Comparison of ENCODE assay signal across 8 cellular contexts in the genomic region with DNA sequence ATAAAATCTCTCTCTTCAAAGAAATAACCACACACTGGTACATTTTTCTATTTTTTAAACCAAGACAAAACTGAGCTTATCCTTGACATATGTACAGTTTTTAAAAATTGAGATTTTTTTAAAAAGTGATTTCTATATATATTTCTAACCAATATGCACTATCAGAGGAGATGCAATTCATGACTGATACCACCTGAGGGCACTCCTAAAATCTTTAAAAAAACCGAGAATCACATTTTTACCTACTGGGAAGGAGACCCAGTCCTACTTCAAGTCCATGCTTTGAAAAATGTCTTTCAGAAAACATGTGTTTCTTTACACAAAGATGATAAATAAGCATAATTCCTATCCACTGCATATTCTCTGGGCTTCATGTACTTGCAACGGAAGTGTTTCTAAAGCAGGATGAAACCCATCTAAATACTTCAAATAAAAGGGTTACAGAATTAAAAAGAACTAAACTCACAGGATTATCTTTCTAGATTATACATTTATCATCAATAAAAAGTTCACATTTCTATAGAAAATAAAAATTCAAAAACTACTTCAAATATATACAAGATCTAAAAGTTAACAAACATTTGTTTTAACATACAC.
DNase-seq lines count a peak whose midpoint lies in the region; ATAC-seq and FAIRE-seq lines count a peak whose summit lies in the region.

No MANE protein-coding gene starts in this region.

- ATAC-seq in GM19395 (IDR thresholded peaks at IDR 0.05; ENCODE audit: unreplicated experiment) (no peak), GM21717 (IDR thresholded peaks at IDR 0.05; ENCODE audit: unreplicated experiment) (no peak)
- ATAC-seq in stimulated activated naive B cell treated with anti-CD40 and anti-IgM and Interleukin-4, amounts not matched to agents 10 μg/mL and 1 μg/mL and 100 μg/mL, for 72 hours (replicated peaks) = no peak

- in situ Hi-C loops in Caki2 (cut with HindIII; ENCODE audit: low pct_unique_long_range_greater_than_20kb, low sequenced_read_pairs) = no loop called here

- no peak overlapping the region for H3K4me3 Mint-ChIP-seq in stimulated activated naive B cell treated with anti-CD40 and anti-IgM and Interleukin-4, amounts not matched to agents 10 μg/mL and 1 μg/mL and 100 μg/mL, for 72 hours
- no peak overlapping the region for H3K4me3 Mint-ChIP-seq in activated naive CD4-positive, alpha-beta T cell treated with anti-CD3 and anti-CD28 coated beads, Interleukin-2, amount 10 ng/mL, durations not matched to agents 7 days and 5 days

- CTCF ChIA-PET in activated naive CD4-positive, alpha-beta T cell treated with anti-CD3 and anti-CD28 coated beads, Interleukin-2, amount 10 ng/mL, durations not matched to agents 7 days and 5 days (lab: Charles Lee) = interaction anchor here (0.6 to 1.4 kb wide), 7 partner anchors 9 to 357 kb away, joined by 3 to 4 read pairs (median 3); no protein-coding TSS in a partner anchor

- H3K27ac Mint-ChIP-seq in stimulated activated naive B cell treated with anti-CD40 and anti-IgM and Interleukin-4, amounts not matched to agents 10 μg/mL and 1 μg/mL and 100 μg/mL, for 72 hours = no peak overlapping the region
- no peak overlapping the region for H3K27ac Mint-ChIP-seq in activated naive CD4-positive, alpha-beta T cell treated with anti-CD3 and anti-CD28 coated beads, Interleukin-2, amount 10 ng/mL, durations not matched to agents 7 days and 5 days

- H3K4me1 Mint-ChIP-seq in stimulated activated naive B cell treated with anti-CD40 and anti-IgM and Interleukin-4, amounts not matched to agents 10 μg/mL and 1 μg/mL and 100 μg/mL, for 72 hours = peaks cover 0 to 2% of the 10 kb centered on the region in 2 donors
- no peaks in the 10 kb centered on the region for H3K4me1 Mint-ChIP-seq in activated naive CD4-positive, alpha-beta T cell treated with anti-CD3 and anti-CD28 coated beads, Interleukin-2, amount 10 ng/mL, durations not matched to agents 7 days and 5 days

- DNase-seq in Caki2 (ENCODE audit: low read depth) (peak; percentile 40), amniotic epithelial cell (ENCODE audit: low read depth) (peak; percentile 37)
- peak; percentile 21 for DNase-seq in Jurkat, Clone E6-1 (ENCODE audit: low read depth, low spot score)
- no peak for DNase-seq in stimulated activated naive B cell treated with anti-CD40 and anti-IgM and Interleukin-4, amounts not matched to agents 10 μg/mL and 1 μg/mL and 100 μg/mL, for 72 hours
- no peak for DNase-seq in activated naive CD4-positive, alpha-beta T cell treated with anti-CD3 and anti-CD28 coated beads, Interleukin-2, amount 10 ng/mL, durations not matched to agents 7 days and 5 days

- no peaks in the 10 kb centered on the region for H3K36me3 Mint-ChIP-seq in stimulated activated naive B cell treated with anti-CD40 and anti-IgM and Interleukin-4, amounts not matched to agents 10 μg/mL and 1 μg/mL and 100 μg/mL, for 72 hours
- H3K36me3 Mint-ChIP-seq in activated naive CD4-positive, alpha-beta T cell treated with anti-CD3 and anti-CD28 coated beads, Interleukin-2, amount 10 ng/mL, durations not matched to agents 7 days and 5 days = no peaks in the 10 kb centered on the region

- no peaks in the 10 kb centered on the region for H3K9me3 Mint-ChIP-seq in stimulated activated naive B cell treated with anti-CD40 and anti-IgM and Interleukin-4, amounts not matched to agents 10 μg/mL and 1 μg/mL and 100 μg/mL, for 72 hours
- H3K9me3 Mint-ChIP-seq in activated naive CD4-positive, alpha-beta T cell treated with anti-CD3 and anti-CD28 coated beads, Interleukin-2, amount 10 ng/mL, durations not matched to agents 7 days and 5 days = no peaks in the 10 kb centered on the region

- H3K4me3 ChIP-seq in Jurkat, Clone E6-1 (ENCODE audit: low read length) = no peak overlapping the region

- H3K27me3 Mint-ChIP-seq in stimulated activated naive B cell treated with anti-CD40 and anti-IgM and Interleukin-4, amounts not matched to agents 10 μg/mL and 1 μg/mL and 100 μg/mL, for 72 hours = no peaks in the 10 kb centered on the region
- H3K27me3 Mint-ChIP-seq in activated naive CD4-positive, alpha-beta T cell treated with anti-CD3 and anti-CD28 coated beads, Interleukin-2, amount 10 ng/mL, durations not matched to agents 7 days and 5 days = peaks cover under 1% of the 10 kb centered on the region

- peak; percentile 98 for FAIRE-seq in islet of Langerhans (lab: Jason Lieb, UNC)

Comparison
In these comparisons a context has a peak if more than half of its experiments do, and no peak if none do; other contexts are left out.
1. DNase-seq: peak in Caki2 (single experiment), Jurkat, Clone E6-1 (single experiment) and amniotic epithelial cell (single experiment); none in stimulated activated naive B cell treated with anti-CD40 and anti-IgM and Interleukin-4, amounts not matched to agents 10 μg/mL and 1 μg/mL and 100 μg/mL, for 72 hours (single experiment) and activated naive CD4-positive, alpha-beta T cell treated with anti-CD3 and anti-CD28 coated beads, Interleukin-2, amount 10 ng/mL, durations not matched to agents 7 days and 5 days (single experiment).